Comparison of ENCODE assay signal across 1 cellular context in the genomic region with DNA sequence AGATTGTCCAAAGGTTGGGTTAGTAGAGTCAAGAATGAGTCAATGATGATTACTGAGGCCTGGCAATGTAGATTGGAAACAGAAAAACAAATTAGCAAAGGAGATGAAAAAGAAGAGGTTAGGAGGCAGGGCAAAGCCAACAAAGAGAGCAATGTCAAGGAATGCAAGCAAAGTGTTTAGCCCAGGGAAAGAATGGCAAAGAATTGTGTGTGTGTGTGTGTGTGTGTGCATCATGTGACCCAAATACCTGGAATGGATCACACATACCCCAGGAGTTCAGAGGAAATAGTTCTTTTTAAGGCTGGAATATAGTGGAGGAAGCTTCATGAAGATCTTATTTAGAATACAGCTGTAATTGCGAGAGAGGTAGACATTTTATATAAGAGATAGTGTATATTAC.
TF ChIP-seq lines count a peak whose summit lies in the region.

No MANE protein-coding gene starts in this region.

TF ChIP-seq in K562, 482 proteins besides CTCF, POLR2A, EP300 and RAD21:
- TF ChIP-seq ZNF436 (CRISPR knock-in tag; IDR thresholded peaks at IDR 0.05) (no peak), SIN3A (IDR thresholded peaks at IDR 0.05; ENCODE audit: borderline replicate concordance in 2 of 2, control insufficient read depth in 1 of 2, low read depth in 2 of 2, low read length in 2 of 2) (no peak), KLF1 (tag; IDR thresholded peaks at IDR 0.05) (no peak), ZNF121 (CRISPR knock-in tag; conservative IDR thresholded peaks at IDR 0.05) (no peak), CAMTA2 (CRISPR knock-in tag; conservative IDR thresholded peaks at IDR 0.05) (no peak)
- TF ChIP-seq, protein P1, sequence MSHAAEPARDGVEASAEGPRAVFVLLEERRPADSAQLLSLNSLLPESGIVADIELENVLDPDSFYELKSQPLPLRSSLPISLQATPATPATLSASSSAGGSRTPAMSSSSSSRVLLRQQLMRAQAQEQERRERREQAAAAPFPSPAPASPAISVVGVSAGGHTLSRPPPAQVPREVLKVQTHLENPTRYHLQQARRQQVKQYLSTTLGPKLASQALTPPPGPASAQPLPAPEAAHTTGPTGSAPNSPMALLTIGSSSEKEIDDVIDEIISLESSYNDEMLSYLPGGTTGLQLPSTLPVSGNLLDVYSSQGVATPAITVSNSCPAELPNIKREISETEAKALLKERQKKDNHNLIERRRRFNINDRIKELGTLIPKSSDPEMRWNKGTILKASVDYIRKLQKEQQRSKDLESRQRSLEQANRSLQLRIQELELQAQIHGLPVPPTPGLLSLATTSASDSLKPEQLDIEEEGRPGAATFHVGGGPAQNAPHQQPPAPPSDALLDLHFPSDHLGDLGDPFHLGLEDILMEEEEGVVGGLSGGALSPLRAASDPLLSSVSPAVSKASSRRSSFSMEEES (CRISPR knock-in tag; IDR thresholded peaks at IDR 0.05) = 0 out of 2 replicates have a peak, but pooled peaks have one; percentile 17
- TF ChIP-seq, protein P2, sequence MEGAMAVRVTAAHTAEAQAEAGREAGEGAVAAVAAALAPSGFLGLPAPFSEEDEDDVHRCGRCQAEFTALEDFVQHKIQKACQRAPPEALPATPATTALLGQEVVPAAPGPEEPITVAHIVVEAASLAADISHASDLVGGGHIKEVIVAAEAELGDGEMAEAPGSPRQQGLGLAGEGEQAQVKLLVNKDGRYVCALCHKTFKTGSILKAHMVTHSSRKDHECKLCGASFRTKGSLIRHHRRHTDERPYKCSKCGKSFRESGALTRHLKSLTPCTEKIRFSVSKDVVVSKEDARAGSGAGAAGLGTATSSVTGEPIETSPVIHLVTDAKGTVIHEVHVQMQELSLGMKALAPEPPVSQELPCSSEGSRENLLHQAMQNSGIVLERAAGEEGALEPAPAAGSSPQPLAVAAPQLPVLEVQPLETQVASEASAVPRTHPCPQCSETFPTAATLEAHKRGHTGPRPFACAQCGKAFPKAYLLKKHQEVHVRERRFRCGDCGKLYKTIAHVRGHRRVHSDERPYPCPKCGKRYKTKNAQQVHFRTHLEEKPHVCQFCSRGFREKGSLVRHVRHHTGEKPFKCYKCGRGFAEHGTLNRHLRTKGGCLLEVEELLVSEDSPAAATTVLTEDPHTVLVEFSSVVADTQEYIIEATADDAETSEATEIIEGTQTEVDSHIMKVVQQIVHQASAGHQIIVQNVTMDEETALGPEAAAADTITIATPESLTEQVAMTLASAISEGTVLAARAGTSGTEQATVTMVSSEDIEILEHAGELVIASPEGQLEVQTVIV (CRISPR knock-in tag; IDR thresholded peaks at IDR 0.05; ENCODE audit: borderline replicate concordance) = no peak
- TF ChIP-seq, protein P3, sequence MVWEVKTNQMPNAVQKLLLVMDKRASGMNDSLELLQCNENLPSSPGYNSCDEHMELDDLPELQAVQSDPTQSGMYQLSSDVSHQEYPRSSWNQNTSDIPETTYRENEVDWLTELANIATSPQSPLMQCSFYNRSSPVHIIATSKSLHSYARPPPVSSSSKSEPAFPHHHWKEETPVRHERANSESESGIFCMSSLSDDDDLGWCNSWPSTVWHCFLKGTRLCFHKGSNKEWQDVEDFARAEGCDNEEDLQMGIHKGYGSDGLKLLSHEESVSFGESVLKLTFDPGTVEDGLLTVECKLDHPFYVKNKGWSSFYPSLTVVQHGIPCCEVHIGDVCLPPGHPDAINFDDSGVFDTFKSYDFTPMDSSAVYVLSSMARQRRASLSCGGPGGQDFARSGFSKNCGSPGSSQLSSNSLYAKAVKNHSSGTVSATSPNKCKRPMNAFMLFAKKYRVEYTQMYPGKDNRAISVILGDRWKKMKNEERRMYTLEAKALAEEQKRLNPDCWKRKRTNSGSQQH (CRISPR knock-in tag; IDR thresholded peaks at IDR 0.05) = no peak
TF ChIP-seq in K562: peak in this region for 1.
